Comparison of ENCODE assay signal across 21 cellular contexts in genomic region chr9:85858351-85858750, GRCh38.
DNase-seq lines count a peak whose midpoint lies in the region; ATAC-seq and TF ChIP-seq lines count a peak whose summit lies in the region.
"Had no signal": no experiment of that assay in that cellular context is flagged by ENCODE, and none has a peak within 500 bp of the region (broad histone marks: within the 10 kb centered on the region; RNA-seq: fewer than 3 reads in every experiment).

No MANE protein-coding gene starts in this region.

- H4K20me1 ChIP-seq in GM23338 (replicated peaks; ENCODE audit: insufficient read depth) = no peaks in the 10 kb centered on the region

- peaks cover 34% of the 10 kb centered on the region for H3K4me1 Mint-ChIP-seq in GM23338
- H3K4me1 Mint-ChIP-seq in CD4-positive, alpha-beta memory T cell = no peaks in the 10 kb centered on the region

- H3K27ac ChIP-seq in GM23338 (ENCODE audit: low read depth) = 0 out of 2 replicates have a peak overlapping the region, but pooled peaks have one; percentile 2
- peak overlapping the region; percentile 34 for H3K27ac ChIP-seq in SJSA1
- peak overlapping the region in 57 of 59 donors; percentile 25 to 93 (median 75) for H3K27ac ChIP-seq in dorsolateral prefrontal cortex
- H3K27ac ChIP-seq in CD4-positive, alpha-beta memory T cell (ENCODE audit: low read depth, low read length) = no peak overlapping the region
- H3K27ac ChIP-seq: C4-2B had no signal

- DNase-seq in GM23338 (ENCODE audit: low spot score) = no peak
- DNase-seq in SJSA1 (ENCODE audit: low read depth in 1 of 2, low spot score in 2 of 2) = peak in 1 of 2 experiments; percentile 2
- DNase-seq in dorsolateral prefrontal cortex = no peak
- peak; percentile 85 for DNase-seq in pons (ENCODE audit: low spot score)
- DNase-seq in D341Med (ENCODE audit: low spot score) = no peak
- DNase-seq in CD4-positive, alpha-beta memory T cell = no peak
- DNase-seq in cortex of kidney (lab: John Stamatoyannopoulos, UW) = no peak
- DNase-seq: ACHN, DMS153, GF-D8, GOT3, KBM-7, NCI-H1105, NCI-H2081, NCI-H2227 treated with DMSO at 0.1 percent for 48 hours, NCI-H510A treated with DMSO at 0.1 percent for 48 hours, NCI-H774, SHP77 had no signal

- H3K9me3 ChIP-seq in SJSA1 (replicated peaks) = no peaks in the 10 kb centered on the region
- no peaks in the 10 kb centered on the region for H3K9me3 ChIP-seq in CD4-positive, alpha-beta memory T cell (ENCODE audit: control insufficient read depth in 1 of 2, low read length in 2 of 2)

- POLR2A ChIA-PET in CD4-positive, alpha-beta memory T cell (lab: Charles Lee; ENCODE audit: partially characterized antibody) = no interaction called here

- H3K36me3 Mint-ChIP-seq in GM23338 (ENCODE audit: low read depth) = peaks cover 7% of the 10 kb centered on the region; the same call in 1 of the 3 replicates
- peaks cover 6 to 35% of the 10 kb centered on the region in 2 donors for H3K36me3 Mint-ChIP-seq in CD4-positive, alpha-beta memory T cell

- no peak overlapping the region for H3K4me3 Mint-ChIP-seq in GM23338
- no peak overlapping the region for H3K4me3 Mint-ChIP-seq in CD4-positive, alpha-beta memory T cell

- no peak for ATAC-seq in GM23338
- ATAC-seq in GM21723 (IDR thresholded peaks at IDR 0.05; ENCODE audit: unreplicated experiment) = no peak
- ATAC-seq: HepG2 had no signal

- H3K36me3 ChIP-seq in GM23338 (ENCODE audit: insufficient read depth) (no peaks in the 10 kb centered on the region), SJSA1 (no peaks in the 10 kb centered on the region)
- no peaks in the 10 kb centered on the region for H3K36me3 ChIP-seq in CD4-positive, alpha-beta memory T cell (ENCODE audit: insufficient read depth, low read length)

- H3K27me3 Mint-ChIP-seq in GM23338 (ENCODE audit: insufficient read depth, low read depth, poor library complexity) = peaks cover 4% of the 10 kb centered on the region
- H3K27me3 Mint-ChIP-seq in CD4-positive, alpha-beta memory T cell = no peaks in the 10 kb centered on the region

- H2AFZ ChIP-seq in GM23338 = no peak overlapping the region

- no peaks in the 10 kb centered on the region for H3K79me2 ChIP-seq in GM23338 (replicated peaks; ENCODE audit: insufficient read depth)

- no peak overlapping the region for H3K4me2 ChIP-seq in GM23338

- H3K4me3 ChIP-seq in GM23338 (no peak overlapping the region), SJSA1 (no peak overlapping the region), dorsolateral prefrontal cortex (peak overlapping the region in 12 of 59 donors; percentile 3 to 41 (median 14))
- no peak overlapping the region for H3K4me3 ChIP-seq in CD4-positive, alpha-beta memory T cell (ENCODE audit: low read length in 2 of 2)

- intact Hi-C loops in dorsolateral prefrontal cortex (cut with DNase I) = no loop called here
- intact Hi-C loops in CD4-positive, alpha-beta memory T cell (cut with micrococcal nuclease) = no loop called here

- H3K4me1 ChIP-seq in GM23338 (ENCODE audit: insufficient read depth) (peaks cover 15% of the 10 kb centered on the region), SJSA1 (replicated peaks) (peaks cover 28% of the 10 kb centered on the region)
- no peaks in the 10 kb centered on the region for H3K4me1 ChIP-seq in CD4-positive, alpha-beta memory T cell (ENCODE audit: insufficient read depth, low read length)

- H3K27ac Mint-ChIP-seq in GM23338 = no peak overlapping the region; the same call in 1 of the 2 replicates
- H3K27ac Mint-ChIP-seq in CD4-positive, alpha-beta memory T cell = peak overlapping the region in 1 of 7 donors; percentile 27

- TF ChIP-seq CTCF in GM23338 (conservative IDR thresholded peaks at IDR 0.05; ENCODE audit: low read depth in 2 of 2) (no peak), dorsolateral prefrontal cortex (IDR thresholded peaks at IDR 0.05 in 54 of 56, conservative IDR thresholded peaks at IDR 0.05 in 2 of 56; ENCODE audit: low read depth in 1 of 56, partially characterized antibody in 56 of 56) (no peak)

- no peaks in the 10 kb centered on the region for H3K27me3 ChIP-seq in GM23338 (ENCODE audit: insufficient read depth)
- H3K27me3 ChIP-seq in SJSA1 (replicated peaks) = no peaks in the 10 kb centered on the region
- no peaks in the 10 kb centered on the region for H3K27me3 ChIP-seq in dorsolateral prefrontal cortex
- no peaks in the 10 kb centered on the region for H3K27me3 ChIP-seq in CD4-positive, alpha-beta memory T cell (ENCODE audit: insufficient read depth, low read length)

- no peaks in the 10 kb centered on the region for H3F3A ChIP-seq in GM23338 (replicated peaks; ENCODE audit: low read depth)

- CTCF ChIA-PET in CD4-positive, alpha-beta memory T cell (lab: Charles Lee; ENCODE audit: partially characterized antibody) = no interaction called here

- no peaks in the 10 kb centered on the region; the same call in 2 of the 3 replicates for H3K9me3 Mint-ChIP-seq in GM23338
- peaks cover 0 to 12% (median 0%) of the 10 kb centered on the region in 8 donors for H3K9me3 Mint-ChIP-seq in CD4-positive, alpha-beta memory T cell

- H3K9me2 ChIP-seq in GM23338 (ENCODE audit: insufficient read depth) = no peaks in the 10 kb centered on the region

TF ChIP-seq in GM23338, 12 proteins besides CTCF, POLR2A, EP300 and RAD21 (continues in another document):
- TF ChIP-seq JUNB (IDR thresholded peaks at IDR 0.05; ENCODE audit: unreplicated experiment) (no peak), ZNF114 (CRISPR knock-in tag; IDR thresholded peaks at IDR 0.05) (no peak), ZNF462 (CRISPR knock-in tag; IDR thresholded peaks at IDR 0.05) (no peak), STAT1 (IDR thresholded peaks at IDR 0.05; ENCODE audit: unreplicated experiment) (no peak), CREB1 (CRISPR knock-in tag; IDR thresholded peaks at IDR 0.05; ENCODE audit: low read depth) (no peak), ZNF331 (CRISPR knock-in tag; IDR thresholded peaks at IDR 0.05; ENCODE audit: low read depth) (no peak), EZH2 (IDR thresholded peaks at IDR 0.05; ENCODE audit: low read depth, unreplicated experiment) (no peak), NANOG (IDR thresholded peaks at IDR 0.05; ENCODE audit: borderline replicate concordance) (no peak)
